In the genomic region with DNA sequence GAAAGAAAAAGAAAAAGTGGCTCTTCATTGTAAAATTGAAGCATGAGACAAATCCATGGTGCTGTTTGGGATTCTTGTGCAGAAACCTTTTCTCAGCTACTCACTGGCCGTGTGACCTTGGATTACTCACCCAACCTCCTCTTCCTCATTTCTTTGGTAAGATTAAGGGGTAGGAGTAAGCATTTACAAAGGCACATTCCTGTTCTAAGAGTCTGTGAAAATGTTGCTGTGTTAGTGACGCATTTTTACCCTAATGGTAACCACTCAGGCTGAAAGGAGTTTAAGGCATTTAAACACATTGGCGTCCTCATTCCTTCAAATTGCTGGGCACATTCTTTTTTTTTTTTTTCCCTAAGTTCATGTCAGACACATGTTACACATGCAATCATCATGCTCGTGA, we compare ENCODE assay signal across 16 cellular contexts. TPM values are rescaled to one million over a fixed set of nuclear protein-coding genes. Genes with fewer than 3 reads are reported as not detected.
DNase-seq lines count a peak whose midpoint lies in the region; ATAC-seq, FAIRE-seq and TF ChIP-seq lines count a peak whose summit lies in the region.
"Had no signal": no experiment of that assay in that cellular context is flagged by ENCODE, and none has a peak within 500 bp of the region (broad histone marks: within the 10 kb centered on the region; RNA-seq: fewer than 3 reads in every experiment).

No MANE protein-coding gene starts in this region.

- ATAC-seq in HG03520 (IDR thresholded peaks at IDR 0.05; ENCODE audit: unreplicated experiment), result no peak

- no peak overlapping the region for H3K27ac ChIP-seq in BLaER1 treated with 17β-estradiol and CSF1 and Interleukin-3, amounts not matched to agents 10 nM and 100 nM
- H3K27ac ChIP-seq in neural progenitor cell, result no peak overlapping the region
- H3K27ac ChIP-seq: right atrium auricular region had no signal

- H3K9ac ChIP-seq in BLaER1 treated with 17β-estradiol and CSF1 and Interleukin-3, amounts not matched to agents 10 nM and 100 nM, result no peak overlapping the region
- no peak overlapping the region for H3K9ac ChIP-seq in neural progenitor cell

- peak overlapping the region in 6 of 11 experiments; percentile 8 to 62 (median 38); a peak in 8 of 22 replicates for H3K4me2 ChIP-seq in BLaER1 treated with 17β-estradiol and CSF1 and Interleukin-3, amounts not matched to agents 10 nM and 100 nM
- H3K4me2 ChIP-seq in neural progenitor cell, result no peak overlapping the region

- no peak for TF ChIP-seq CTCF in bronchial epithelial cell (IDR thresholded peaks at IDR 0.05; ENCODE audit: insufficient read depth, low read length, severe bottlenecking)
- TF ChIP-seq CTCF in nephron (IDR thresholded peaks at IDR 0.05; ENCODE audit: unreplicated experiment in 3 of 3), result no peak
- no peak for TF ChIP-seq CTCF in neural progenitor cell (IDR thresholded peaks at IDR 0.05)

- peaks cover 27 to 42% (median 32%) of the 10 kb centered on the region in 10 experiments for H3K4me1 ChIP-seq in BLaER1 treated with 17β-estradiol and CSF1 and Interleukin-3, amounts not matched to agents 10 nM and 100 nM
- H3K4me1 ChIP-seq in neural progenitor cell, result peaks cover 7% of the 10 kb centered on the region

- H3K4me3 Mint-ChIP-seq in nephron, result peak overlapping the region in 2 of 3 experiments; percentile 35 to 62
- H3K4me3 Mint-ChIP-seq in neural progenitor cell, result no peak overlapping the region
- H3K4me3 Mint-ChIP-seq: activated CD4-positive, alpha-beta T cell treated with anti-CD3 and anti-CD28 coated beads, Interleukin-2, amount 10 ng/mL, durations not matched to agents 24 days and 14 days; CD4-positive, alpha-beta memory T cell; mesothelial cell of epicardium had no signal

- no peaks in the 10 kb centered on the region for H3K27me3 Mint-ChIP-seq in nephron (ENCODE audit: low read depth)
- H3K27me3 Mint-ChIP-seq in neural progenitor cell (ENCODE audit: insufficient read depth, low read depth), result peaks cover 9% of the 10 kb centered on the region

- DNase-seq in MV-4-11 (lab: John Stamatoyannopoulos, UW) (peak; percentile 64), bronchial epithelial cell (ENCODE audit: low read depth) (peak; percentile 41), neural progenitor cell (ENCODE audit: low spot score) (no peak), COR-L47 (lab: John Stamatoyannopoulos, UW) (no peak)
- no peak for DNase-seq in activated effector memory CD4-positive, alpha-beta T cell treated with Interleukin-2 at 50 U/mL for 16 hours
- DNase-seq: activated CD4-positive, alpha-beta T cell treated with anti-CD3 and anti-CD28 coated beads, Interleukin-2, amount 10 ng/mL, durations not matched to agents 24 days and 14 days; activated effector memory CD4-positive, alpha-beta T cell treated with anti-CD3 and anti-CD28 coated beads, Interleukin-2, amount 50 U/mL, for 16 hours; CD4-positive, alpha-beta memory T cell; cortex of kidney; NCI-H446 treated with DMSO at 0.1 percent for 48 hours; upper lobe of left lung had no signal

- peaks cover 14 to 43% (median 22%) of the 10 kb centered on the region in 11 experiments for H3K36me3 ChIP-seq in BLaER1 treated with 17β-estradiol and CSF1 and Interleukin-3, amounts not matched to agents 10 nM and 100 nM
- H3K36me3 ChIP-seq in bronchial epithelial cell (ENCODE audit: control insufficient read depth, insufficient read depth, low read length) (peaks cover 7% of the 10 kb centered on the region), neural progenitor cell (no peaks in the 10 kb centered on the region)
- H3K36me3 ChIP-seq: right atrium auricular region, upper lobe of left lung had no signal

- peaks cover 23% of the 10 kb centered on the region for H3K36me3 Mint-ChIP-seq in nephron (ENCODE audit: low read depth)
- H3K36me3 Mint-ChIP-seq in neural progenitor cell, result peaks cover 25% of the 10 kb centered on the region

- no peaks in the 10 kb centered on the region for H3K27me3 ChIP-seq in BLaER1 treated with 17β-estradiol and CSF1 and Interleukin-3, amounts not matched to agents 10 nM and 100 nM
- H3K27me3 ChIP-seq in bronchial epithelial cell (ENCODE audit: control insufficient read depth, insufficient read depth, low read length) (no peaks in the 10 kb centered on the region), neural progenitor cell (no peaks in the 10 kb centered on the region)
- H3K27me3 ChIP-seq: right atrium auricular region had no signal

- H3F3A ChIP-seq in neural progenitor cell (ENCODE audit: low read depth), result peaks cover 25% of the 10 kb centered on the region

- peaks cover 83% of the 10 kb centered on the region for H3K79me2 ChIP-seq in neural progenitor cell (ENCODE audit: low read depth)

- peak overlapping the region in 1 of 3 experiments; percentile 9 for H3K27ac Mint-ChIP-seq in nephron
- no peak overlapping the region for H3K27ac Mint-ChIP-seq in neural progenitor cell
- H3K27ac Mint-ChIP-seq: activated CD4-positive, alpha-beta T cell treated with anti-CD3 and anti-CD28 coated beads, Interleukin-2, amount 10 ng/mL, durations not matched to agents 24 days and 14 days; CD4-positive, alpha-beta memory T cell; mesothelial cell of epicardium had no signal

- no peak overlapping the region for H2AFZ ChIP-seq in neural progenitor cell (replicated peaks)

- H3K4me3 ChIP-seq in BLaER1 treated with 17β-estradiol and CSF1 and Interleukin-3, amounts not matched to agents 10 nM and 100 nM, result no peak overlapping the region
- H3K4me3 ChIP-seq in bronchial epithelial cell (ENCODE audit: low read depth, low read length) (no peak overlapping the region), neural progenitor cell (no peak overlapping the region)
- H3K4me3 ChIP-seq: right atrium auricular region, upper lobe of left lung had no signal

- peaks cover 0 to 52% (median 24%) of the 10 kb centered on the region in 11 experiments; a peak in 11 of 22 replicates for H4K20me1 ChIP-seq in BLaER1 treated with 17β-estradiol and CSF1 and Interleukin-3, amounts not matched to agents 10 nM and 100 nM
- H4K20me1 ChIP-seq in neural progenitor cell (ENCODE audit: low read depth), result peaks cover 27% of the 10 kb centered on the region

- FAIRE-seq in bronchial epithelial cell (lab: Jason Lieb, UNC), result no peak

- peaks cover 22% of the 10 kb centered on the region for H3K4me1 Mint-ChIP-seq in nephron
- peaks cover 22% of the 10 kb centered on the region for H3K4me1 Mint-ChIP-seq in neural progenitor cell

- H3K9me3 Mint-ChIP-seq in nephron (no peaks in the 10 kb centered on the region), neural progenitor cell (peaks cover 2% of the 10 kb centered on the region)
- H3K9me3 Mint-ChIP-seq: activated CD4-positive, alpha-beta T cell treated with anti-CD3 and anti-CD28 coated beads, Interleukin-2, amount 10 ng/mL, durations not matched to agents 24 days and 14 days; mesothelial cell of epicardium had no signal

- peaks cover 0 to 15% (median 8%) of the 10 kb centered on the region in 11 experiments; a peak in 9 of 22 replicates for H3K9me3 ChIP-seq in BLaER1 treated with 17β-estradiol and CSF1 and Interleukin-3, amounts not matched to agents 10 nM and 100 nM (replicated peaks in 1 of 11)
- no peaks in the 10 kb centered on the region for H3K9me3 ChIP-seq in neural progenitor cell (ENCODE audit: low read depth)
- H3K9me3 ChIP-seq: right atrium auricular region, upper lobe of left lung had no signal

RNA-seq across cellular contexts. Expression of gene RAI14, which starts 4.3 kb away (rescaled TPM):
- total RNA-seq in bronchial epithelial cell, result 28.8 and 60.0 TPM in 2 replicates
- 47.9 and 54.6 TPM in 2 replicates for total RNA-seq in neural progenitor cell (ENCODE audit: low replicate concordance)

Comparison
In these comparisons a context has a peak if more than half of its experiments do, and no peak if none do; other contexts are left out.
1. DNase-seq: peak in MV-4-11 (single experiment) and bronchial epithelial cell (single experiment); none in neural progenitor cell (single experiment), activated effector memory CD4-positive, alpha-beta T cell treated with Interleukin-2 at 50 U/mL for 16 hours (single experiment) and COR-L47 (single experiment).